In the genomic region with DNA sequence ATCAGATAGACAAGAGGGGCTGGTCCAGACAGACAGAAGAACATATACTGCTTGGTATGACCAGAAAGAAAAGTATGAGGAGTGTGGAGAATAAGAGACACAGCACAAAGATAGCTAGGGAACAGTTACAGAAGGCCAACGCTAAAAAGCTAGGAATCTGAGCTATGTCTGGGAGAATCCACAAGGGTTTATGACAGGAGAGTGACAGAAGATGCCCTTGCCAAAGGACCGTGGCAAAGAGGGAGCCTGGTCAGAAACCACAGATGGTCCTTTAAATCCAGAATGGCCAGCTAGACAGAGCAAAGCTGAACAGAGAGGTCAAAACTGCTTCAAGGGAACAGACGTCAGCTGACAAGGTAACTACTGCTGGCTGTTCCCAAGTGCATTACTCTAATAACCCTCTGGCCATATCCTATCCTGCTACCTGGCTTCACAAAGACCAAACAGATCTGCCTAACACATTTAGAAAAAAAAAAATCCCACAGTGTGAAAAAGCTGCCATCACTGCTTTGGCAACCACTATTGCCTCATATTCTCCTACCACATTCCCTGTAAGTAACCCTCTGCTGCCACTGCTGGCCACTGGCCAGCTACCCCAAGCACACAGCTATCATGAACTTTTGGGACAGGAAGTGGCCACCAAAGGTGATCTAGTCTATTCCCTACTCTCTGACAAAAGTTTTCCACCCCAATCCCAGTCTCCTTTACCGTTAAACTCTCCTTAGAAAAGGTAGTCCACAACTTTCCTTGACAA, we compare ENCODE assay signal across 1 cellular context.
TF ChIP-seq lines count a peak whose summit lies in the region.

No MANE protein-coding gene starts in this region.

TF ChIP-seq in H1, 55 proteins besides CTCF, POLR2A, EP300 and RAD21:
- TF ChIP-seq, protein P1, sequence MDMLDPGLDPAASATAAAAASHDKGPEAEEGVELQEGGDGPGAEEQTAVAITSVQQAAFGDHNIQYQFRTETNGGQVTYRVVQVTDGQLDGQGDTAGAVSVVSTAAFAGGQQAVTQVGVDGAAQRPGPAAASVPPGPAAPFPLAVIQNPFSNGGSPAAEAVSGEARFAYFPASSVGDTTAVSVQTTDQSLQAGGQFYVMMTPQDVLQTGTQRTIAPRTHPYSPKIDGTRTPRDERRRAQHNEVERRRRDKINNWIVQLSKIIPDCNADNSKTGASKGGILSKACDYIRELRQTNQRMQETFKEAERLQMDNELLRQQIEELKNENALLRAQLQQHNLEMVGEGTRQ (IDR thresholded peaks at IDR 0.05; ENCODE audit: low read length): no peak
- peak; percentile 9; the same call in 1 of the 2 replicates for TF ChIP-seq CEBPB (IDR thresholded peaks at IDR 0.05; ENCODE audit: low read depth, low read length)
TF ChIP-seq in H1: peak in this region for 1.
